In the genomic region with DNA sequence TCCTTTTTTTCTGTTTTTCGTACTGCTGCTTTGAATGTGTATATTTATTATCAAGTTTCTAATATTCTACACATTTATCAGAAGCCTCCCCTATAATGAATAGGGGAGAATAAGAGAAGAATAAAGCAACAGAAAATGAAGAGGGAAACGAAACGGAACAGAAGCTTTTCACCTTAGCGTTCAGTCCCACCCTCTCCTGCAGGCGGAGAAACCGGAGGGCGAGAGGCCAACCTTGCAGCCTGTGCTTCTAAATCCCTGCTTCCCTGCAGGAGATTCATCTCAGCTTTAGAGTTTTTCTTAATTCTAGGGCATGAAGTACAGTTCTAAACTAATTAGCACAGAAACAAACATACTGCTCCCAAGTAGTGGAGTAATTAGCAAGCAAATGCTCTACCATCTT, we compare ENCODE assay signal across 1 cellular context.
TF ChIP-seq lines count a peak whose summit lies in the region.

No MANE protein-coding gene starts in this region.

TF ChIP-seq in IMR-90, 13 proteins besides CTCF, POLR2A, EP300 and RAD21 (continued from another document):
- TF ChIP-seq, protein P1, sequence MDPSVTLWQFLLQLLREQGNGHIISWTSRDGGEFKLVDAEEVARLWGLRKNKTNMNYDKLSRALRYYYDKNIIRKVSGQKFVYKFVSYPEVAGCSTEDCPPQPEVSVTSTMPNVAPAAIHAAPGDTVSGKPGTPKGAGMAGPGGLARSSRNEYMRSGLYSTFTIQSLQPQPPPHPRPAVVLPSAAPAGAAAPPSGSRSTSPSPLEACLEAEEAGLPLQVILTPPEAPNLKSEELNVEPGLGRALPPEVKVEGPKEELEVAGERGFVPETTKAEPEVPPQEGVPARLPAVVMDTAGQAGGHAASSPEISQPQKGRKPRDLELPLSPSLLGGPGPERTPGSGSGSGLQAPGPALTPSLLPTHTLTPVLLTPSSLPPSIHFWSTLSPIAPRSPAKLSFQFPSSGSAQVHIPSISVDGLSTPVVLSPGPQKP (IDR thresholded peaks at IDR 0.05; ENCODE audit: borderline replicate concordance, low read depth, low read length): no peak
- TF ChIP-seq MAFK (IDR thresholded peaks at IDR 0.05; ENCODE audit: low read depth, low read length) (no peak), FOS (IDR thresholded peaks at IDR 0.05; ENCODE audit: low read depth, low read length) (no peak), CEBPB (IDR thresholded peaks at IDR 0.05; ENCODE audit: low read depth, low read length) (no peak), RCOR1 (IDR thresholded peaks at IDR 0.05; ENCODE audit: insufficient replicate concordance, low read length) (no peak), RFX5 (IDR thresholded peaks at IDR 0.05; ENCODE audit: low read depth, low read length) (no peak), NFE2L2 (IDR thresholded peaks at IDR 0.05; ENCODE audit: low read depth, low read length) (no peak), MXI1 (IDR thresholded peaks at IDR 0.05; ENCODE audit: borderline replicate concordance, low read depth, low read length) (no peak), SMC3 (IDR thresholded peaks at IDR 0.05; ENCODE audit: low read depth, low read length) (no peak)
